Comparison of ENCODE assay signal across 8 cellular contexts in the genomic region with DNA sequence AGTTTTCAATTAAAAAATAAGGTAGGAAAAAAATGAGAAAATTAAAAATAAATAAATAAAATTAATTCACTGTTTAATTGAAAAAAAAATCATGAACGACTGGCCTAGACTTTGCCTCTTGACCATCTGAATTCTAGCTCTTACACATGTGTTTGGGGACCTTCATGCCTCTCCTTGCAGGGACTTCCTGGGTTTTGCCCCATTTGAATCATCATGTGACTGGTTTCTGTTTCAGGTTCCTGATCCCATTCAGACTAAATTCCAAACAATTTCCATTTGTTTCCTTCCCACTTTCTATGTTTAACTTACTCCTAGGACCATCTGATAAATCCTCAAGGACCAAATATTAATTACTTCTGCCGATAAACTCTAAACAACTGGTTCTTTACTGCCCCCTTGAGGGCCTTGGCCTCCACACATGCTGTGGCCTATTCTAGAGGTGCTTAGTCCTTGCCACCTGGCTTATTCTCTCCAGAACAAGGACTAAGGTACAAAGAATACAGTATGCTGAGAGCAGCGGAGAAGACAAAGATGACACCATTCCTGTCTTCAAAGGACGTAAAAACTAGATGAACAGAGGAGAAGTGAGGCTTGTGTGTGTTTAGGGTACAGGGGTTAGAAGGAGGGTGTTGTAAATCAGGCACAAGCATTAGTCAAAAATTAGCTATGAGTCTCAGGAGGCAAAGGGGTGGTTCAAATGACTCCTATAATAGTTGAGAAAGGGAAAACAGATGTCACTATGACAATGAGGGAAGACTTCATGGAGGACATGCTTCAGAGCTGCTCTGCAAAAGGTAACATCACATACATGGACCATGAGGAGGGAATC.
DNase-seq lines count a peak whose midpoint lies in the region; ATAC-seq and TF ChIP-seq lines count a peak whose summit lies in the region.

No MANE protein-coding gene starts in this region.

- H3K4me3 Mint-ChIP-seq in brain (peak overlapping the region in 1 of 5 experiments; percentile 40), nephron (no peak overlapping the region)

- TF ChIP-seq CTCF in brain (conservative IDR thresholded peaks at IDR 0.05) (peak; percentile 33 to 72), nephron (IDR thresholded peaks at IDR 0.05; ENCODE audit: unreplicated experiment in 3 of 3) (peak; percentile 53 to 61 (median 53))

- H3K27me3 Mint-ChIP-seq in brain = peaks cover 4% of the 10 kb centered on the region
- peaks cover 4% of the 10 kb centered on the region for H3K27me3 Mint-ChIP-seq in nephron (ENCODE audit: low read depth)

- H3K9me3 Mint-ChIP-seq in brain = no peaks in the 10 kb centered on the region
- no peaks in the 10 kb centered on the region for H3K9me3 Mint-ChIP-seq in nephron

- DNase-seq in DMS53 treated with DMSO at 0.1 percent for 48 hours (lab: John Stamatoyannopoulos, UW; ENCODE audit: unreplicated experiment) (peak; percentile 86), NCI-H460 (ENCODE audit: extremely low read depth, low read depth) (peak; percentile 53), GM19238 (ENCODE audit: insufficient read length, low spot score) (no peak), epidermal melanocyte (ENCODE audit: insufficient read length, low spot score) (no peak)

- H3K4me1 Mint-ChIP-seq in brain (no peaks in the 10 kb centered on the region), nephron (no peaks in the 10 kb centered on the region)

- no peak overlapping the region for H3K27ac Mint-ChIP-seq in brain
- H3K27ac Mint-ChIP-seq in nephron = no peak overlapping the region

- H3K36me3 Mint-ChIP-seq in brain (no peaks in the 10 kb centered on the region), nephron (ENCODE audit: low read depth) (no peaks in the 10 kb centered on the region)

- ATAC-seq in GM19025 (IDR thresholded peaks at IDR 0.05; ENCODE audit: low read depth, unreplicated experiment) = peak; percentile 79
- ATAC-seq in HG03280 (IDR thresholded peaks at IDR 0.05; ENCODE audit: unreplicated experiment) = peak; percentile 76

Comparison
In these comparisons a context has a peak if more than half of its experiments do, and no peak if none do; other contexts are left out.
1. DNase-seq: peak in DMS53 treated with DMSO at 0.1 percent for 48 hours (single experiment) and NCI-H460 (single experiment); none in GM19238 (single experiment) and epidermal melanocyte (single experiment).